13 cellular contexts compared by ENCODE assay signal in the genomic region with DNA sequence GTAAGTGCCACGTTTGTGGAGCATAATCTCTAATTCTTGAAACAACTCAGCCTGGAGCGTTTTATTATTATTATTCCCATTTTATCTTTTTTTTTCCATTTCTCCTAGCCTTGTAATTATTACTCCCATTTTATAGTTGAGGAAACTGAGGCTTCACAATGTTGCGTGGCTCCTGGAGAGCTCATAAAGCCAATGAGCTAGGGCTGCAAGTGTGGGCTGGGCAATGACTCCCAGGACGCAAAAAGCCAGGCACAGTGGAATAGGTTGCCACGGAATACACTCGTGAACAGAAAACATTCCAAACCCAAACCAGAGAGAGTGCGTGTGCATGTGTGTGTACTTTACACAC. TPM values are rescaled to one million over a fixed set of nuclear protein-coding genes. Genes with fewer than 3 reads are reported as not detected.
DNase-seq lines count a peak whose midpoint lies in the region; ATAC-seq, FAIRE-seq and TF ChIP-seq lines count a peak whose summit lies in the region.
"Had no signal": no experiment of that assay in that cellular context is flagged by ENCODE, and none has a peak within 500 bp of the region (broad histone marks: within the 10 kb centered on the region; RNA-seq: fewer than 3 reads in every experiment).

No MANE protein-coding gene starts in this region.

- TF ChIP-seq RAD21 in IMR-90 (IDR thresholded peaks at IDR 0.05; ENCODE audit: low read length) (no peak), H1 (IDR thresholded peaks at IDR 0.05 in 1 of 2, conservative IDR thresholded peaks at IDR 0.05 in 1 of 2; ENCODE audit: low read depth in 2 of 2, low read length in 2 of 2) (no peak)

- H3K4me2 ChIP-seq in IMR-90 (ENCODE audit: low read depth, low read length) (no peak overlapping the region), H1 (ENCODE audit: insufficient read depth in 1 of 2, low read depth in 2 of 2, low read length in 2 of 2) (no peak overlapping the region; a peak in 1 of 4 replicates), neural progenitor cell (peak overlapping the region; percentile 7)
- H3K4me2 ChIP-seq: SK-N-SH had no signal

- no peak overlapping the region for H3K23ac ChIP-seq in IMR-90 (ENCODE audit: low read depth, low read length)
- no peak overlapping the region for H3K23ac ChIP-seq in H1 (ENCODE audit: insufficient read length)

- no peaks in the 10 kb centered on the region; the same call in 1 of the 2 replicates for H3K4me1 ChIP-seq in IMR-90 (ENCODE audit: control insufficient read depth, insufficient read depth, low read length)
- H3K4me1 ChIP-seq in H1 (replicated peaks in 1 of 4; ENCODE audit: control insufficient read depth in 3 of 4, insufficient read depth in 4 of 4, low read length in 3 of 4): peaks cover 0 to 17% (median 7%) of the 10 kb centered on the region in 4 experiments; a peak in 6 of 7 replicates
- peaks cover 19% of the 10 kb centered on the region for H3K4me1 ChIP-seq in neural progenitor cell

- H4K5ac ChIP-seq in IMR-90 (ENCODE audit: low read depth, low read length) (no peak overlapping the region), H1 (ENCODE audit: insufficient read length, low read depth, low read length) (no peak overlapping the region)

- H3K27ac ChIP-seq in IMR-90 (ENCODE audit: insufficient read depth, low read length): no peak overlapping the region
- no peak overlapping the region for H3K27ac ChIP-seq in H1 (ENCODE audit: low read depth, low read length)
- H3K27ac ChIP-seq in neural progenitor cell: no peak overlapping the region

- BruUV-seq in IMR-90 (replicated peaks; lab: Mats Ljungman, UMichigan): no TSS peak

- H3K4ac ChIP-seq in IMR-90 (ENCODE audit: low read depth, low read length) (no peak overlapping the region), H1 (replicated peaks; ENCODE audit: insufficient read length, low read depth, low read length) (no peak overlapping the region)

- H2BK15ac ChIP-seq in IMR-90 (ENCODE audit: low read depth, low read length) (no peak overlapping the region), H1 (ENCODE audit: low read length) (peak overlapping the region; percentile 88; the same call in 1 of the 2 replicates)

- dilution Hi-C loops in IMR-90 (cut with HindIII; ENCODE audit: low sequenced_read_pairs, unreplicated experiment): no loop called here

- no peak overlapping the region for H2AK5ac ChIP-seq in IMR-90 (ENCODE audit: low read depth, low read length)
- 0 out of 2 replicates have a peak overlapping the region, but pooled peaks have one; percentile 12 for H2AK5ac ChIP-seq in H1 (ENCODE audit: low read depth, low read length)

- H3K9me3 ChIP-seq in IMR-90 (ENCODE audit: control insufficient read depth, insufficient read depth, low read length) (peaks cover 2% of the 10 kb centered on the region; the same call in 1 of the 2 replicates), H1 (ENCODE audit: insufficient read depth in 2 of 2, low read depth in 1 of 2, low read length in 1 of 2) (no peaks in the 10 kb centered on the region), neural progenitor cell (ENCODE audit: low read depth) (no peaks in the 10 kb centered on the region)
- H3K9me3 ChIP-seq: SK-N-SH had no signal

- in situ Hi-C loops in IMR-90 (cut with MboI; ENCODE audit: low sequenced_read_pairs): no loop called here

- peak overlapping the region; percentile 33 for H2AFZ ChIP-seq in IMR-90 (replicated peaks; ENCODE audit: low read length, poor library complexity)
- peak overlapping the region; percentile 73; the same call in 1 of the 2 replicates for H2AFZ ChIP-seq in H1 (ENCODE audit: low read length)
- H2AFZ ChIP-seq in neural progenitor cell (replicated peaks): no peak overlapping the region

- H3K36me3 ChIP-seq in IMR-90 (ENCODE audit: control insufficient read depth, insufficient read depth, low read length) (no peaks in the 10 kb centered on the region), H1 (ENCODE audit: control insufficient read depth in 2 of 4, insufficient read depth in 4 of 4, low read length in 3 of 4) (no peaks in the 10 kb centered on the region), neural progenitor cell (no peaks in the 10 kb centered on the region)

- H3K9ac ChIP-seq in IMR-90 (ENCODE audit: low read depth, low read length) (no peak overlapping the region), H1 (replicated peaks in 1 of 4; ENCODE audit: extremely low read depth in 1 of 4, low read depth in 3 of 4, low read length in 3 of 4) (no peak overlapping the region), neural progenitor cell (no peak overlapping the region)
- H3K9ac ChIP-seq: SK-N-SH had no signal

- H3K9me3 Mint-ChIP-seq in CD14-positive monocyte (peaks cover 0 to 9% (median 4%) of the 10 kb centered on the region in 7 donors), neural progenitor cell (no peaks in the 10 kb centered on the region), HFFc6 (no peaks in the 10 kb centered on the region)
- H3K9me3 Mint-ChIP-seq: activated naive CD4-positive, alpha-beta T cell treated with anti-CD3 and anti-CD28 coated beads for 36 hours had no signal

- H3K4me3 ChIP-seq in IMR-90 (ENCODE audit: insufficient read depth, low read depth, low read length) (no peak overlapping the region), H1 (ENCODE audit: extremely low read depth in 1 of 4, insufficient read depth in 2 of 4, low read depth in 3 of 4, low read length in 4 of 4) (no peak overlapping the region), neural progenitor cell (no peak overlapping the region)

- no peak overlapping the region for H2BK5ac ChIP-seq in IMR-90 (ENCODE audit: low read depth, low read length, poor library complexity, severe bottlenecking)
- H2BK5ac ChIP-seq in H1 (ENCODE audit: low read depth, low read length): no peak overlapping the region

- WGBS in IMR-90 (ENCODE audit: extremely low coverage in 2 of 2, insufficient read length in 1 of 2), 2 experiments: no CpG with 5 or more reads among the region's 7 CpGs
- 75% methylated on average over 7 of the region's 7 CpGs; no CpG with 5 or more reads in 1 of the 2 experiments for WGBS in H1 (ENCODE audit: extremely low coverage in 1 of 2, insufficient coverage in 1 of 2, insufficient read length in 1 of 2, insufficient replicate concordance in 2 of 2, low coverage in 1 of 2, low lambda C conversion rate in 2 of 2, missing lambda C conversion rate in 1 of 2), 2 experiments

- DNase-seq in CD14-positive monocyte (ENCODE audit: low spot score) (no peak), IMR-90 (no peak), H1 (ENCODE audit: low read depth in 1 of 2, low spot score in 2 of 2) (no peak), neural progenitor cell (ENCODE audit: low spot score) (no peak), HFFc6 (no peak)
- DNase-seq: activated CD4-positive, alpha-beta T cell treated with anti-CD3 and anti-CD28 coated beads for 36 hours; MM.1S; NCI-H2107; SK-N-SH had no signal

- H3K27me3 Mint-ChIP-seq in CD14-positive monocyte (ENCODE audit: low read depth in 3 of 3): peaks cover 0 to 2% (median 0%) of the 10 kb centered on the region in 3 donors
- H3K27me3 Mint-ChIP-seq in neural progenitor cell (ENCODE audit: insufficient read depth, low read depth): peaks cover 5% of the 10 kb centered on the region
- H3K27me3 Mint-ChIP-seq in HFFc6 (ENCODE audit: insufficient read depth): peaks cover 6% of the 10 kb centered on the region
- H3K27me3 Mint-ChIP-seq: activated CD4-positive, alpha-beta T cell treated with anti-CD3 and anti-CD28 coated beads for 36 hours had no signal

- H3K27ac Mint-ChIP-seq in CD14-positive monocyte: peak overlapping the region; percentile 98 to 99 (median 98)
- peak overlapping the region; percentile 82 for H3K27ac Mint-ChIP-seq in neural progenitor cell
- no peak overlapping the region for H3K27ac Mint-ChIP-seq in HFFc6
- H3K27ac Mint-ChIP-seq: activated CD4-positive, alpha-beta T cell treated with anti-CD3 and anti-CD28 coated beads for 36 hours; activated naive CD4-positive, alpha-beta T cell treated with anti-CD3 and anti-CD28 coated beads for 36 hours had no signal

- H2BK12ac ChIP-seq in H1 (ENCODE audit: low read depth, low read length): peak overlapping the region; percentile 81; the same call in 1 of the 2 replicates

- CTCF ChIA-PET in IMR-90 (lab: Yijun Ruan, JAX) (no interaction called here), H1 (lab: Charles Lee; ENCODE audit: partially characterized antibody) (interaction anchor here (0.6 to 7.5 kb wide), 13 partner anchors 10 to 216 kb away, joined by 3 to 46 read pairs (median 7); no protein-coding TSS in a partner anchor)

- no peak overlapping the region for H3K14ac ChIP-seq in IMR-90 (replicated peaks; ENCODE audit: low read depth, low read length)
- no peak overlapping the region for H3K14ac ChIP-seq in H1 (ENCODE audit: insufficient read length)

- TF ChIP-seq POLR2A in IMR-90 (IDR thresholded peaks at IDR 0.05; ENCODE audit: low read depth, low read length): no peak
- TF ChIP-seq POLR2A in H1 (IDR thresholded peaks at IDR 0.05; ENCODE audit: control extremely low read depth in 1 of 2, low read depth in 2 of 2, low read length in 2 of 2): no peak

- peak overlapping the region; percentile 78 to 91 for H3K4me3 Mint-ChIP-seq in CD14-positive monocyte
- no peak overlapping the region for H3K4me3 Mint-ChIP-seq in neural progenitor cell
- no peak overlapping the region for H3K4me3 Mint-ChIP-seq in HFFc6
- H3K4me3 Mint-ChIP-seq: activated CD4-positive, alpha-beta T cell treated with anti-CD3 and anti-CD28 coated beads for 36 hours; activated naive CD4-positive, alpha-beta T cell treated with anti-CD3 and anti-CD28 coated beads for 36 hours had no signal

- H3K4me1 Mint-ChIP-seq in CD14-positive monocyte: peaks cover 66% of the 10 kb centered on the region
- H3K4me1 Mint-ChIP-seq in neural progenitor cell: peaks cover 25% of the 10 kb centered on the region
- no peaks in the 10 kb centered on the region for H3K4me1 Mint-ChIP-seq in HFFc6 (ENCODE audit: low read depth)

- H3K36me3 Mint-ChIP-seq in CD14-positive monocyte (peaks cover 4 to 9% of the 10 kb centered on the region in 2 donors), neural progenitor cell (no peaks in the 10 kb centered on the region), HFFc6 (ENCODE audit: low read depth) (no peaks in the 10 kb centered on the region)

- H3K23me2 ChIP-seq in H1 (ENCODE audit: low read depth, low read length): no peaks in the 10 kb centered on the region

- H3K9me1 ChIP-seq in IMR-90 (ENCODE audit: insufficient read depth, low read length): no peaks in the 10 kb centered on the region; the same call in 1 of the 2 replicates

- H3K27me3 ChIP-seq in IMR-90 (ENCODE audit: control insufficient read depth, insufficient read depth, low read length) (no peaks in the 10 kb centered on the region), H1 (replicated peaks in 1 of 4; ENCODE audit: control insufficient read depth in 3 of 4, extremely low read depth in 1 of 4, insufficient read depth in 3 of 4, low read length in 3 of 4) (no peaks in the 10 kb centered on the region), neural progenitor cell (no peaks in the 10 kb centered on the region)

- TF ChIP-seq EP300 in H1 (IDR thresholded peaks at IDR 0.05; ENCODE audit: borderline replicate concordance in 1 of 2, low read depth in 2 of 2, low read length in 2 of 2): no peak

- H2BK120ac ChIP-seq in IMR-90 (ENCODE audit: low read depth, low read length) (no peak overlapping the region), H1 (replicated peaks; ENCODE audit: low read depth, low read length) (no peak overlapping the region)

- H2BK20ac ChIP-seq in IMR-90 (ENCODE audit: low read depth, low read length): no peak overlapping the region
- 0 out of 2 replicates have a peak overlapping the region, but pooled peaks have one; percentile 86 for H2BK20ac ChIP-seq in H1 (ENCODE audit: low read length)

- no peak for TF ChIP-seq CTCF in CD14-positive monocyte (IDR thresholded peaks at IDR 0.05)
- no peak for TF ChIP-seq CTCF in IMR-90 (conservative IDR thresholded peaks at IDR 0.05; ENCODE audit: low read depth, low read length)
- TF ChIP-seq CTCF in H1 (IDR thresholded peaks at IDR 0.05; ENCODE audit: control extremely low read depth in 1 of 3, insufficient read depth in 1 of 3, low read depth in 1 of 3, low read length in 3 of 3): no peak
- TF ChIP-seq CTCF in neural progenitor cell (IDR thresholded peaks at IDR 0.05): no peak
- no peak for TF ChIP-seq CTCF in HFFc6 (IDR thresholded peaks at IDR 0.05)

- POLR2A ChIA-PET in IMR-90 (lab: Charles Lee; ENCODE audit: unreplicated experiment) (no interaction called here), H1 (lab: Charles Lee; ENCODE audit: partially characterized antibody) (interaction anchor here (1.6 to 1.8 kb wide), 3 partner anchors 10 to 13 kb away, joined by 4 to 7 read pairs (median 4); no protein-coding TSS in a partner anchor)

- H3K79me1 ChIP-seq in IMR-90 (ENCODE audit: low read depth in 1 of 2, low read length in 2 of 2) (no peaks in the 10 kb centered on the region), H1 (ENCODE audit: low read depth, low read length) (no peaks in the 10 kb centered on the region)

- H4K91ac ChIP-seq in IMR-90 (ENCODE audit: insufficient read depth, low read depth, low read length) (no peak overlapping the region), H1 (replicated peaks; ENCODE audit: insufficient read length, low read length) (no peak overlapping the region)

- H4K8ac ChIP-seq in IMR-90 (ENCODE audit: low read depth in 2 of 2, low read length in 2 of 2): no peak overlapping the region
- no peak overlapping the region for H4K8ac ChIP-seq in H1 (ENCODE audit: extremely low read depth, insufficient read depth, low read length)

- intact Hi-C loops in CD14-positive monocyte (cut with micrococcal nuclease): no loop called here
- intact Hi-C loops in IMR-90 (cut with micrococcal nuclease): no loop called here

- H4K20me1 ChIP-seq in IMR-90 (ENCODE audit: insufficient read depth, low read length) (no peaks in the 10 kb centered on the region), H1 (replicated peaks in 1 of 2; ENCODE audit: control insufficient read depth in 1 of 2, insufficient read depth in 2 of 2, low read length in 2 of 2) (no peaks in the 10 kb centered on the region), neural progenitor cell (ENCODE audit: low read depth) (no peaks in the 10 kb centered on the region)

- no peaks in the 10 kb centered on the region for H3F3A ChIP-seq in neural progenitor cell (ENCODE audit: low read depth)

- no peak overlapping the region for H2AK9ac ChIP-seq in IMR-90 (replicated peaks; ENCODE audit: low read depth, low read length, poor library complexity)

- FAIRE-seq in H1 (lab: Jason Lieb, UNC): no peak

- H3K56ac ChIP-seq in IMR-90 (ENCODE audit: extremely low read depth, insufficient read depth, low read length) (no peak overlapping the region), H1 (replicated peaks; ENCODE audit: insufficient read length, low read depth, low read length) (no peak overlapping the region)

- ATAC-seq in IMR-90 (ENCODE audit: low read depth) (no peak), HG02840 (IDR thresholded peaks at IDR 0.05; ENCODE audit: low FRiP score, unreplicated experiment) (no peak), HG03442 (IDR thresholded peaks at IDR 0.05; ENCODE audit: unreplicated experiment) (no peak), GM21717 (IDR thresholded peaks at IDR 0.05; ENCODE audit: unreplicated experiment) (no peak)

- H3K18ac ChIP-seq in IMR-90 (ENCODE audit: low read depth, low read length) (no peak overlapping the region), H1 (ENCODE audit: extremely low read depth, low read length) (peak overlapping the region; percentile 28)

- H3K79me2 ChIP-seq in H1 (ENCODE audit: control insufficient read depth in 1 of 2, insufficient read depth in 2 of 2, low read length in 2 of 2) (no peaks in the 10 kb centered on the region), neural progenitor cell (ENCODE audit: low read depth) (no peaks in the 10 kb centered on the region)

RNA-seq across cellular contexts. Expression of a gene that starts 13.5 kb away (rescaled TPM):
- polyA plus RNA-seq in CD14-positive monocyte (10 to 100 TPM; 21.0 to 25.3 TPM), IMR-90 (2012; rRNA removed) (2.4 and 2.5 TPM in 2 replicates), H1 (2011; rRNA removed) (8.6 and 10.1 TPM in 2 replicates)
- total RNA-seq in IMR-90 (2012; rRNA removed) (2.0 and 2.2 TPM in 2 replicates), neural progenitor cell (ENCODE audit: low replicate concordance) (9.6 and 9.7 TPM in 2 replicates)
- polyA plus RNA-seq in IMR-90 (2012; cell fraction: cytosol; rRNA removed): 2.4 TPM in 2 replicates
- polyA plus RNA-seq in IMR-90 (2012; cell fraction: nucleus; rRNA removed; ENCODE audit: low replicate concordance): 2.3 and 3.4 TPM in 2 replicates
- total RNA-seq in H1 (2021; fragmentation: NEBNext Ultra II Directional; extraction: Animal tissue kit (Norgen Biotek cat#: 25700)): 4.6 and 6.4 TPM in 2 replicates
- polyA plus RNA-seq in H1 (2011; cell fraction: cytosol; rRNA removed): 8.1 TPM
- polyA plus RNA-seq in H1 (2011; cell fraction: nucleus; rRNA removed): 7.3 TPM
- polyA plus RNA-seq in H1 (2012, experiment 1 of 2): 4.5 to 8.2 TPM (median 5.7 TPM) in 4 replicates
- 1.9 TPM for polyA plus RNA-seq in H1 (2012, experiment 2 of 2)
- 3.8 TPM for polyA plus RNA-seq in H1 (2013, experiment 1 of 2)
- polyA plus RNA-seq in H1 (2013, experiment 2 of 2): 4.2 TPM
- polyA minus RNA-seq in H1 (2011; rRNA and poly(A)+ RNA removed): 23.2 and 30.8 TPM in 2 replicates
- polyA minus RNA-seq in H1 (2011; cell fraction: cytosol; rRNA and poly(A)+ RNA removed): 7.7 TPM
- polyA minus RNA-seq in H1 (2011; cell fraction: nucleus; rRNA and poly(A)+ RNA removed): 7.2 TPM
- total RNA-seq in HFFc6 (2021; fragmentation: NEBNext Ultra II Directional; extraction: Animal tissue kit (Norgen Biotek cat#: 25700)): 1 to 10 TPM; 2.8 to 3.9 (median 3.6) TPM

RNA-seq across cellular contexts. Expression of a gene that starts 50.4 kb away (rescaled TPM):
- polyA plus RNA-seq in CD14-positive monocyte: not detected
- under 0.01 and 0.28 TPM in 2 replicates for total RNA-seq in IMR-90 (2012; rRNA removed)
- polyA plus RNA-seq in IMR-90 (2012; rRNA removed): 0.12 and 0.17 TPM in 2 replicates
- 0.17 and 0.27 TPM in 2 replicates for polyA plus RNA-seq in IMR-90 (2012; cell fraction: cytosol; rRNA removed)
- 0.06 and 0.14 TPM in 2 replicates for polyA plus RNA-seq in IMR-90 (2012; cell fraction: nucleus; rRNA removed; ENCODE audit: low replicate concordance)
- 0.13 and 0.25 TPM in 2 replicates for total RNA-seq in H1 (2021; fragmentation: NEBNext Ultra II Directional; extraction: Animal tissue kit (Norgen Biotek cat#: 25700))
- 0.09 and 0.57 TPM in 2 replicates for polyA plus RNA-seq in H1 (2011; rRNA removed)
- 0.32 TPM for polyA plus RNA-seq in H1 (2011; cell fraction: cytosol; rRNA removed)
- 0.47 TPM for polyA plus RNA-seq in H1 (2011; cell fraction: nucleus; rRNA removed)
- 0.16 to 0.46 TPM (median 0.30 TPM) in 4 replicates for polyA plus RNA-seq in H1 (2012, experiment 1 of 2)
- 0.17 TPM for polyA plus RNA-seq in H1 (2012, experiment 2 of 2)
- 0.59 TPM for polyA plus RNA-seq in H1 (2013, experiment 1 of 2)
- polyA plus RNA-seq in H1 (2013, experiment 2 of 2): 0.28 TPM
- 0.05 and 0.19 TPM in 2 replicates for polyA minus RNA-seq in H1 (2011; rRNA and poly(A)+ RNA removed)
- polyA minus RNA-seq in H1 (2011; cell fraction: cytosol; rRNA and poly(A)+ RNA removed): not detected
- not detected for polyA minus RNA-seq in H1 (2011; cell fraction: nucleus; rRNA and poly(A)+ RNA removed)
- 0.56 TPM in 1 of 2 replicates, not detected in the other for total RNA-seq in neural progenitor cell (ENCODE audit: low replicate concordance)
- total RNA-seq in HFFc6 (2021; fragmentation: NEBNext Ultra II Directional; extraction: Animal tissue kit (Norgen Biotek cat#: 25700)): 1 to 10 TPM in 4 of 6 experiments, under 1 TPM in 2; 0.24 to 2.0 (median 1.4) TPM
- total RNA-seq: activated CD4-positive, alpha-beta T cell treated with anti-CD3 and anti-CD28 coated beads for 36 hours; activated naive CD4-positive, alpha-beta T cell treated with anti-CD3 and anti-CD28 coated beads for 36 hours had no signal

Comparison
In these comparisons a context has a peak if more than half of its experiments do, and no peak if none do; other contexts are left out.
1. H3K4me3 Mint-ChIP-seq: peak in CD14-positive monocyte (2 of 2); none in neural progenitor cell (single experiment) and HFFc6 (single experiment).